In genomic region chr15:78382114-78382886, GRCh38 we compare ENCODE assay signal across 18 cellular contexts. TPM values are rescaled to one million over a fixed set of nuclear protein-coding genes. Genes with fewer than 3 reads are reported as not detected.
DNase-seq lines count a peak whose midpoint lies in the region; ATAC-seq and TF ChIP-seq lines count a peak whose summit lies in the region.
"Had no signal": no experiment of that assay in that cellular context is flagged by ENCODE, and none has a peak within 500 bp of the region (broad histone marks: within the 10 kb centered on the region; RNA-seq: fewer than 3 reads in every experiment).

No MANE protein-coding gene starts in this region.

- H3K23ac ChIP-seq in mesenchymal stem cell (ENCODE audit: low read length in 2 of 2) (no peak overlapping the region), neuronal stem cell (ENCODE audit: low read depth, low read length, poor library complexity) (peak overlapping the region; percentile 3)

- H3K18ac ChIP-seq in mesenchymal stem cell (ENCODE audit: low read depth in 1 of 2, low read length in 2 of 2) (no peak overlapping the region), neuronal stem cell (ENCODE audit: low read length) (peak overlapping the region; percentile 27)

- H3K79me1 ChIP-seq in mesenchymal stem cell (replicated peaks; ENCODE audit: low read length, poor library complexity, severe bottlenecking) (no peaks in the 10 kb centered on the region), neuronal stem cell (ENCODE audit: low read depth, low read length) (no peaks in the 10 kb centered on the region)

- H2BK15ac ChIP-seq in mesenchymal stem cell (ENCODE audit: low read depth, poor library complexity, severe bottlenecking) = no peak overlapping the region
- H2BK15ac ChIP-seq in neuronal stem cell (ENCODE audit: low read length) = peak overlapping the region; percentile 62

- H2BK120ac ChIP-seq in mesenchymal stem cell (ENCODE audit: low read depth, low read length) = no peak overlapping the region
- peak overlapping the region; percentile 44 for H2BK120ac ChIP-seq in neuronal stem cell (ENCODE audit: low read depth, low read length)

- H4K8ac ChIP-seq in mesenchymal stem cell (ENCODE audit: low read length) (no peak overlapping the region), neuronal stem cell (ENCODE audit: low read depth, low read length) (peak overlapping the region; percentile 0)

- H2BK12ac ChIP-seq in mesenchymal stem cell (ENCODE audit: low read length in 2 of 2) (no peak overlapping the region), neuronal stem cell (ENCODE audit: low read length) (no peak overlapping the region)

- peaks cover 5% of the 10 kb centered on the region for H3K9me3 Mint-ChIP-seq in chondrocyte (ENCODE audit: low read depth)
- H3K9me3 Mint-ChIP-seq in nephron progenitor cell = peaks cover 28% of the 10 kb centered on the region

- H3K4ac ChIP-seq in mesenchymal stem cell (ENCODE audit: low read depth in 1 of 2, low read length in 2 of 2) = no peak overlapping the region
- H3K4ac ChIP-seq in neuronal stem cell (ENCODE audit: low read length) = no peak overlapping the region

- H3K27ac ChIP-seq in mesenchymal stem cell (ENCODE audit: low read length, poor library complexity, severe bottlenecking) (no peak overlapping the region), neuronal stem cell (replicated peaks; ENCODE audit: low read length) (no peak overlapping the region), aorta (ENCODE audit: low read depth in 1 of 2, low read length in 2 of 2) (no peak overlapping the region)

- no peak overlapping the region for H3K14ac ChIP-seq in mesenchymal stem cell (ENCODE audit: low read length in 2 of 2)
- peak overlapping the region; percentile 75 for H3K14ac ChIP-seq in neuronal stem cell (ENCODE audit: low read length)

- H3K36me3 Mint-ChIP-seq in chondrocyte (ENCODE audit: low read depth) (peaks cover 3% of the 10 kb centered on the region), nephron progenitor cell (ENCODE audit: low read depth) (no peaks in the 10 kb centered on the region)
- H3K36me3 Mint-ChIP-seq: CD4-positive, alpha-beta memory T cell had no signal

- no peak for TF ChIP-seq CTCF in chondrocyte (IDR thresholded peaks at IDR 0.05)
- no peak for TF ChIP-seq CTCF in nephron progenitor cell (IDR thresholded peaks at IDR 0.05)

- H3K4me1 ChIP-seq in mesenchymal stem cell (ENCODE audit: control insufficient read depth, insufficient read depth, low read depth, low read length) (no peaks in the 10 kb centered on the region), neuronal stem cell (ENCODE audit: control insufficient read depth in 2 of 2, insufficient read depth in 1 of 2, low read depth in 1 of 2, low read length in 2 of 2) (peaks cover 0 to 5% of the 10 kb centered on the region in 2 donors), aorta (ENCODE audit: control insufficient read depth in 1 of 2, insufficient read depth in 2 of 2, low read length in 2 of 2) (no peaks in the 10 kb centered on the region)

- H3K4me3 Mint-ChIP-seq in chondrocyte (ENCODE audit: unreplicated experiment) (no peak overlapping the region), nephron progenitor cell (no peak overlapping the region)
- H3K4me3 Mint-ChIP-seq: H9 had no signal

- peak; percentile 37 for DNase-seq in chondrocyte (ENCODE audit: low spot score)
- peak; percentile 10 for DNase-seq in mesenchymal stem cell
- no peak for DNase-seq in neuronal stem cell (ENCODE audit: low spot score)
- DNase-seq in aorta = peak; percentile 13 to 54
- DNase-seq in nephron progenitor cell = no peak
- DNase-seq in SIG-M5 (lab: John Stamatoyannopoulos, UW) = no peak
- DNase-seq: ACHN; BE2C; C1 segment of cervical spinal cord; Calu3; CD4-positive, alpha-beta memory T cell; DMS79 treated with DMSO at 0.1 percent for 48 hours; GF-D8; GOT3; H9 had no signal

- no peak overlapping the region for H2BK5ac ChIP-seq in mesenchymal stem cell (ENCODE audit: low read depth, low read length, poor library complexity, severe bottlenecking)
- H2BK5ac ChIP-seq in neuronal stem cell (ENCODE audit: low read length) = no peak overlapping the region

- H3K27me3 ChIP-seq in mesenchymal stem cell (ENCODE audit: control insufficient read depth in 1 of 2, insufficient read depth in 1 of 2, low read length in 2 of 2) = peaks cover 39 to 42% of the 10 kb centered on the region in 2 experiments
- H3K27me3 ChIP-seq in neuronal stem cell (ENCODE audit: control insufficient read depth in 3 of 3, insufficient read depth in 3 of 3, low read depth in 1 of 3, low read length in 3 of 3) = no peaks in the 10 kb centered on the region
- no peaks in the 10 kb centered on the region for H3K27me3 ChIP-seq in aorta (ENCODE audit: control insufficient read depth in 1 of 2, insufficient read depth in 2 of 2, low read length in 1 of 2)
- H3K27me3 ChIP-seq: BE2C had no signal

- H3K27ac Mint-ChIP-seq in chondrocyte (ENCODE audit: unreplicated experiment) = no peak overlapping the region
- no peak overlapping the region for H3K27ac Mint-ChIP-seq in nephron progenitor cell
- H3K27ac Mint-ChIP-seq: CD4-positive, alpha-beta memory T cell had no signal

- WGBS in mesenchymal stem cell = 91% methylated on average over 7 of the region's 7 CpGs
- WGBS in neuronal stem cell (ENCODE audit: extremely low coverage in 2 of 2, insufficient read length in 2 of 2, insufficient replicate concordance in 1 of 2), 2 donors = no CpG with 5 or more reads among the region's 7 CpGs
- 80 to 82% methylated on average over 7 of the region's 7 CpGs for WGBS in aorta, 2 donors

- H3K4me3 ChIP-seq in mesenchymal stem cell (ENCODE audit: insufficient read depth in 1 of 2, low read depth in 1 of 2, low read length in 2 of 2) (no peak overlapping the region), neuronal stem cell (ENCODE audit: low read length in 2 of 2) (no peak overlapping the region), aorta (ENCODE audit: low read length in 2 of 2) (no peak overlapping the region)
- H3K4me3 ChIP-seq: GM12878 had no signal

- H3K9ac ChIP-seq in mesenchymal stem cell (ENCODE audit: low read length) (no peak overlapping the region), neuronal stem cell (ENCODE audit: low read depth, low read length, poor library complexity) (no peak overlapping the region)

- ATAC-seq in aorta (ENCODE audit: low FRiP score) (no peak), HG02678 (IDR thresholded peaks at IDR 0.05; ENCODE audit: unreplicated experiment) (no peak)
- ATAC-seq: GM12878 had no signal

- H3K4me1 Mint-ChIP-seq in chondrocyte (ENCODE audit: low read depth) (no peaks in the 10 kb centered on the region), nephron progenitor cell (no peaks in the 10 kb centered on the region)
- H3K4me1 Mint-ChIP-seq: CD4-positive, alpha-beta memory T cell had no signal

- intact Hi-C loops in aorta (cut with DNase I) = no loop called here

- peaks cover 53% of the 10 kb centered on the region for H3K27me3 Mint-ChIP-seq in chondrocyte (ENCODE audit: low read depth)
- peaks cover 47% of the 10 kb centered on the region for H3K27me3 Mint-ChIP-seq in nephron progenitor cell (ENCODE audit: low read depth, poor library complexity)

- no peaks in the 10 kb centered on the region for H3K36me3 ChIP-seq in mesenchymal stem cell (ENCODE audit: control insufficient read depth in 1 of 2, insufficient read depth in 2 of 2, low read depth in 1 of 2, low read length in 2 of 2)
- H3K36me3 ChIP-seq in neuronal stem cell (replicated peaks in 1 of 2; ENCODE audit: control insufficient read depth in 2 of 2, insufficient read depth in 2 of 2, low read length in 2 of 2) = no peaks in the 10 kb centered on the region
- no peaks in the 10 kb centered on the region for H3K36me3 ChIP-seq in aorta (ENCODE audit: control insufficient read depth in 1 of 2, insufficient read depth in 2 of 2, low read length in 1 of 2)
- H3K36me3 ChIP-seq: BE2C had no signal

- H4K91ac ChIP-seq in mesenchymal stem cell (ENCODE audit: low read length) (no peak overlapping the region), neuronal stem cell (ENCODE audit: low read depth, low read length, poor library complexity) (no peak overlapping the region)

- H2AK5ac ChIP-seq in mesenchymal stem cell (ENCODE audit: low read length, severe bottlenecking) (no peak overlapping the region), neuronal stem cell (ENCODE audit: low read depth, low read length) (peak overlapping the region; percentile 10)

- H2AFZ ChIP-seq in mesenchymal stem cell (ENCODE audit: low read depth, low read length) (no peak overlapping the region), neuronal stem cell (ENCODE audit: low read length) (no peak overlapping the region)

- no peaks in the 10 kb centered on the region for H3K9me3 ChIP-seq in mesenchymal stem cell (ENCODE audit: control insufficient read depth, low read length)
- H3K9me3 ChIP-seq in neuronal stem cell (replicated peaks in 1 of 2; ENCODE audit: control insufficient read depth in 2 of 2, insufficient read depth in 1 of 2, low read depth in 1 of 2, low read length in 2 of 2) = peaks cover 0 to 2% of the 10 kb centered on the region in 2 donors
- H3K9me3 ChIP-seq in aorta (ENCODE audit: control insufficient read depth, low read length) = no peaks in the 10 kb centered on the region
- H3K9me3 ChIP-seq: BE2C had no signal

- H3K4me2 ChIP-seq in mesenchymal stem cell (ENCODE audit: low read length, poor library complexity, severe bottlenecking) = no peak overlapping the region
- no peak overlapping the region for H3K4me2 ChIP-seq in neuronal stem cell (ENCODE audit: insufficient read depth, low read length, poor library complexity, severe bottlenecking)

RNA-seq across cellular contexts. Expression of gene CRABP1, which starts 42.1 kb away (rescaled TPM):
- total RNA-seq in chondrocyte = not detected in 3 replicates
- not detected for polyA plus RNA-seq in mesenchymal stem cell (2013, experiment 1 of 2)
- polyA plus RNA-seq in mesenchymal stem cell (2013, experiment 2 of 2) = not detected
- polyA plus RNA-seq in neuronal stem cell (2013, experiment 1 of 2) = 1,930 TPM
- polyA plus RNA-seq in neuronal stem cell (2013, experiment 2 of 2) = 1,905 TPM
- 1 to 10 TPM in 1 of 2 donors, not detected in 1; 1.9 TPM for total RNA-seq in aorta
- polyA plus RNA-seq in aorta = not detected
- total RNA-seq: Calu3; CD4-positive, alpha-beta memory T cell; HT-29 had no signal
- polyA plus RNA-seq: CD4-positive, alpha-beta memory T cell had no signal

RNA-seq across cellular contexts. Expression of gene IREB2, which starts 55.7 kb away (rescaled TPM):
- total RNA-seq in chondrocyte (54.0 to 56.1 TPM (median 54.3 TPM) in 3 replicates), aorta (10 to 100 TPM; 33.9 to 49.4 TPM)
- 22.3 TPM for polyA plus RNA-seq in mesenchymal stem cell (2013, experiment 1 of 2)
- polyA plus RNA-seq in mesenchymal stem cell (2013, experiment 2 of 2) = 21.7 TPM
- polyA plus RNA-seq in neuronal stem cell (2013, experiment 1 of 2) = 32.6 TPM
- 34.8 TPM for polyA plus RNA-seq in neuronal stem cell (2013, experiment 2 of 2)
- polyA plus RNA-seq in aorta = 10 to 100 TPM in 1 of 2 donors, 1 to 10 TPM in 1; 7.9 to 10.1 TPM

Comparison
In these comparisons a context has a peak if more than half of its experiments do, and no peak if none do; other contexts are left out.
1. DNase-seq: peak in chondrocyte (single experiment), mesenchymal stem cell (single experiment) and aorta (2 of 2); none in neuronal stem cell (single experiment), nephron progenitor cell (single experiment) and SIG-M5 (single experiment).